14 cellular contexts compared by ENCODE assay signal in the genomic region with DNA sequence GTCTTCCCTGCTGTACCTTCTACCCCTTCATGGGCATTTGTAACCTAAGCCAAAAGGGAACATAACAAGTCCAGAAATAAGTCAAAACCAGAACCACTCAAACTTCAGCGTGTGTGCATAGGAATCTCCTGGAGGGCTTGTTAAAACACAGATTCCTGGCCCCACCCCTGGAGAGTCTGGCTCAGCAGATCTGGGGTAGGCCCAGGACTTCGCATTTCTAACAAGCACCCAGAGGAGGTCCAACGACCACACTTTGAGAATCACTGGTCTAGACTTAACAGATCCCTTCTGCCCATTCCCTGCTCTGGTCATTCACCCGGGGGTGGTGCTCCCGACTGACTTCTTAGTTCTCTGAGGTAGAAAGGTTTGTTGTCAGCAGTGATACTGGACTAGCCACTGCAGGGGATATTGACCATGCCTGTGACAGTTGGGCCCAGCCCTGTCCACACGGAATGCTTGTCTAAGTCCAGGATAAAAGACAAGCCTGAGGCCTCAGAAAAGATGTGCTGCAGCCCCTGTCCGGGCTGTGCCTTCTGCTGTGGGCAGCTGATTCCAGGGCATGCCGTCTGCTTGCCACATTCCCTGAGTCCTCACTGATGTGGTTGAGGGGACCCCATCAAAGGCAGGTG.
"Had no signal": no experiment of that assay in that cellular context is flagged by ENCODE, and none has a peak within 500 bp of the region (broad histone marks: within the 10 kb centered on the region; RNA-seq: fewer than 3 reads in every experiment).

No MANE protein-coding gene starts in this region.

- H3K9me3 ChIP-seq: right atrium auricular region, transverse colon had no signal

- H3K9me3 Mint-ChIP-seq: activated B cell treated with CpG ODN at 0.5 μM for 24 hours; activated CD4-positive, alpha-beta T cell treated with anti-CD3 and anti-CD28 coated beads, Interleukin-2, amount 10 ng/mL, durations not matched to agents 7 days and 5 days had no signal

- H3K4me3 Mint-ChIP-seq: activated B cell treated with CpG ODN at 0.5 μM for 24 hours; activated CD4-positive, alpha-beta T cell treated with anti-CD3 and anti-CD28 coated beads, Interleukin-2, amount 10 ng/mL, durations not matched to agents 7 days and 5 days; activated naive CD8-positive, alpha-beta T cell had no signal

- FAIRE-seq: islet of Langerhans, TTC549 had no signal

- H3K27me3 ChIP-seq: brain microvascular endothelial cell, dorsolateral prefrontal cortex, right atrium auricular region, transverse colon had no signal

- H3K27ac Mint-ChIP-seq: activated B cell treated with CpG ODN at 0.5 μM for 24 hours; activated CD4-positive, alpha-beta T cell treated with anti-CD3 and anti-CD28 coated beads, Interleukin-2, amount 10 ng/mL, durations not matched to agents 7 days and 5 days; activated naive CD8-positive, alpha-beta T cell had no signal

- H3K4me3 ChIP-seq: dorsolateral prefrontal cortex, right atrium auricular region, transverse colon had no signal

- H3K27me3 Mint-ChIP-seq: activated B cell treated with CpG ODN at 0.5 μM for 24 hours; activated CD4-positive, alpha-beta T cell treated with anti-CD3 and anti-CD28 coated beads, Interleukin-2, amount 10 ng/mL, durations not matched to agents 7 days and 5 days; activated naive CD8-positive, alpha-beta T cell had no signal

- H3K27ac ChIP-seq: brain microvascular endothelial cell, right atrium auricular region, transverse colon had no signal

- DNase-seq: activated B cell treated with CpG ODN at 0.5 μM for 24 hours; activated CD4-positive, alpha-beta T cell treated with anti-CD3 and anti-CD28 coated beads, Interleukin-2, amount 10 ng/mL, durations not matched to agents 7 days and 5 days; activated CD8-positive, alpha-beta memory T cell treated with anti-CD3 and anti-CD28 coated beads for 24 hours; activated gamma-delta T cell; brain microvascular endothelial cell; stimulated activated naive CD4-positive, alpha-beta T cell; substantia nigra; T-helper 2 cell; transverse colon had no signal

- H3K4me1 Mint-ChIP-seq: activated B cell treated with CpG ODN at 0.5 μM for 24 hours had no signal
